19 cellular contexts compared by ENCODE assay signal in the genomic region with DNA sequence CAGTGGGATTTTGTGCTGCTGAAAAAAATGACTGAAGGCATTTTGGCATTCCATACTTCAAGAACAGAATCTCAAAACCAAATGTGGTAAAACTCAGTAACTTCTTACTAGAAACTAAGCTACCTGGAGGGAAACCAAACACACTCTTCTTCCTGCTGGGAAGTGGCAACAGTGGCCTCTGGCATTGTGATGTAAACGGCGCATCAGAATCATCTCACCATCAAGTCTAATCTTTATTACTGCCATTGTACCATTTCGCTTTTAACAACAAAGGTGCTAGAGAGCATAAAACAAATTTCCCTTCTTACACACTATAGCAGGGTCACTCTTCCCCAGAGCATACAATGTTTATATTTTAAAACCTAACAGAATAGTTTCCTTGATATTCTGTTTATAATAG.
"Had no signal": no experiment of that assay in that cellular context is flagged by ENCODE, and none has a peak within 500 bp of the region (broad histone marks: within the 10 kb centered on the region; RNA-seq: fewer than 3 reads in every experiment).

No MANE protein-coding gene starts in this region.

- H3K27ac Mint-ChIP-seq: naive thymus-derived CD4-positive, alpha-beta T cell; stimulated activated effector memory CD8-positive, alpha-beta T cell treated with anti-CD3 and anti-CD28 coated beads, Interleukin-12 subunit alpha, Interleukin-12 subunit beta, amount 100 ng/mL, for 72 hours; stimulated activated naive CD8-positive, alpha-beta T cell treated with anti-CD3 and anti-CD28 coated beads, Interleukin-15, Interleukin-2, amounts not matched to agents 100 ng/mL and 50 ng/mL, for 24 hours had no signal

- H3K27me3 Mint-ChIP-seq: naive thymus-derived CD4-positive, alpha-beta T cell; stimulated activated naive CD8-positive, alpha-beta T cell treated with anti-CD3 and anti-CD28 coated beads, Interleukin-15, Interleukin-2, amounts not matched to agents 100 ng/mL and 50 ng/mL, for 24 hours had no signal

- H3K36me3 ChIP-seq: gastroesophageal sphincter, right lobe of liver, tibial artery, upper lobe of left lung, uterus had no signal

- H3K36me3 Mint-ChIP-seq: naive thymus-derived CD4-positive, alpha-beta T cell; stimulated activated effector memory CD8-positive, alpha-beta T cell treated with anti-CD3 and anti-CD28 coated beads, Interleukin-12 subunit alpha, Interleukin-12 subunit beta, amount 100 ng/mL, for 72 hours had no signal

- FAIRE-seq: endometrium had no signal

- H3K9me3 ChIP-seq: gastroesophageal sphincter, psoas muscle, right lobe of liver, tibial artery, upper lobe of left lung, uterus had no signal

- H3K4me3 Mint-ChIP-seq: naive thymus-derived CD4-positive, alpha-beta T cell; nephron progenitor cell; stimulated activated effector memory CD8-positive, alpha-beta T cell treated with anti-CD3 and anti-CD28 coated beads, Interleukin-12 subunit alpha, Interleukin-12 subunit beta, amount 100 ng/mL, for 72 hours; stimulated activated naive CD8-positive, alpha-beta T cell treated with anti-CD3 and anti-CD28 coated beads, Interleukin-15, Interleukin-2, amounts not matched to agents 100 ng/mL and 50 ng/mL, for 24 hours had no signal

- H3K27ac ChIP-seq: coronary artery, gastroesophageal sphincter, psoas muscle, right lobe of liver, tibial artery, upper lobe of left lung, uterus had no signal

- H3K9me3 Mint-ChIP-seq: nephron progenitor cell; stimulated activated effector memory CD8-positive, alpha-beta T cell treated with anti-CD3 and anti-CD28 coated beads, Interleukin-12 subunit alpha, Interleukin-12 subunit beta, amount 100 ng/mL, for 72 hours; stimulated activated naive CD8-positive, alpha-beta T cell treated with anti-CD3 and anti-CD28 coated beads, Interleukin-15, Interleukin-2, amounts not matched to agents 100 ng/mL and 50 ng/mL, for 24 hours had no signal

- H3K4me3 ChIP-seq: coronary artery, gastroesophageal sphincter, psoas muscle, right lobe of liver, tibial artery, upper lobe of left lung, uterus had no signal

- H3K4me1 Mint-ChIP-seq: naive thymus-derived CD4-positive, alpha-beta T cell; nephron progenitor cell; stimulated activated effector memory CD8-positive, alpha-beta T cell treated with anti-CD3 and anti-CD28 coated beads, Interleukin-12 subunit alpha, Interleukin-12 subunit beta, amount 100 ng/mL, for 72 hours had no signal

- H3K4me1 ChIP-seq: psoas muscle, right lobe of liver, tibial artery, upper lobe of left lung, uterus had no signal

- ATAC-seq: esophagus mucosa; gastroesophageal sphincter; left colon; naive thymus-derived CD4-positive, alpha-beta T cell; psoas muscle; right lobe of liver; stimulated activated effector memory CD8-positive, alpha-beta T cell treated with anti-CD3 and anti-CD28 coated beads, Interleukin-12 subunit alpha, Interleukin-12 subunit beta, amount 100 ng/mL, for 72 hours had no signal

- DNase-seq: effector CD8-positive, alpha-beta T cell; glutamatergic neuron; left colon; naive thymus-derived CD4-positive, alpha-beta T cell; nephron progenitor cell; psoas muscle; retina; right lobe of liver; stimulated activated CD4-positive, alpha-beta T cell treated with anti-CD3 and anti-CD28 coated beads, Interleukin-4, amount 100 ng/mL, for 1 hour; stimulated activated CD8-positive, alpha-beta memory T cell treated with anti-CD3 and anti-CD28 coated beads, Interleukin-4, amount 100 ng/mL, for 48 hours; tibial artery; upper lobe of left lung; uterus had no signal

- H3K27me3 ChIP-seq: gastroesophageal sphincter, right lobe of liver, tibial artery, upper lobe of left lung, uterus had no signal
